In genomic region chr11:3815882-3816281, GRCh38 we compare ENCODE assay signal across 21 cellular contexts. TPM values are rescaled to one million over a fixed set of nuclear protein-coding genes. Genes with fewer than 3 reads are reported as not detected.
DNase-seq lines count a peak whose midpoint lies in the region; ATAC-seq and TF ChIP-seq lines count a peak whose summit lies in the region.
"Had no signal": no experiment of that assay in that cellular context is flagged by ENCODE, and none has a peak within 500 bp of the region (broad histone marks: within the 10 kb centered on the region; RNA-seq: fewer than 3 reads in every experiment).

No MANE protein-coding gene starts in this region.

- no peaks in the 10 kb centered on the region for H3F3A ChIP-seq in PC-9 (ENCODE audit: insufficient read depth, low read depth)

- no TSS peak for BruUV-seq in PC-9 (replicated peaks; lab: Mats Ljungman, UMichigan)

- H3K27ac ChIP-seq in C4-2B: 0 out of 2 replicates have a peak overlapping the region, but pooled peaks have one; percentile 0
- H3K27ac ChIP-seq in PC-9: 0 out of 2 replicates have a peak overlapping the region, but pooled peaks have one; percentile 19
- H3K27ac ChIP-seq in spleen: no peak overlapping the region

- H4K20me1 ChIP-seq in PC-9 (ENCODE audit: insufficient read depth): no peaks in the 10 kb centered on the region
- H4K20me1 ChIP-seq: BLaER1 treated with 17β-estradiol and CSF1 and Interleukin-3, amounts not matched to agents 10 nM and 100 nM had no signal

- H3K36me3 ChIP-seq in PC-9 (ENCODE audit: low read depth) (no peaks in the 10 kb centered on the region), spleen (peaks cover 0 to 9% (median 0%) of the 10 kb centered on the region in 6 donors)

- POLR2A ChIA-PET in PC-9 (lab: Charles Lee; ENCODE audit: unreplicated experiment): no interaction called here

- H3K4me2 ChIP-seq in PC-9: peak overlapping the region; percentile 54; the same call in 1 of the 2 replicates

- H3K9me3 ChIP-seq in PC-9 (ENCODE audit: insufficient read depth, low read depth) (no peaks in the 10 kb centered on the region), spleen (no peaks in the 10 kb centered on the region)
- H3K9me3 ChIP-seq: BLaER1 treated with 17β-estradiol and CSF1 and Interleukin-3, amounts not matched to agents 10 nM and 100 nM had no signal

- CTCF ChIA-PET in PC-9 (lab: Charles Lee): no interaction called here

- TF ChIP-seq POLR2A in spleen (IDR thresholded peaks at IDR 0.05): no peak

- H3K4me1 ChIP-seq in PC-9 (replicated peaks; ENCODE audit: insufficient read depth): peaks cover 19% of the 10 kb centered on the region
- no peaks in the 10 kb centered on the region for H3K4me1 ChIP-seq in spleen

- intact Hi-C loops in PC-9 (cut with micrococcal nuclease; ENCODE audit: unreplicated experiment) (loop anchor here (1.0 kb wide), 1 partner anchor 25 kb away; no protein-coding TSS in a partner anchor), left ventricle myocardium superior (cut with micrococcal nuclease) (no loop called here), spleen (cut with DNase I; ENCODE audit: low total_unique reads) (no loop called here)

- H3K4me3 ChIP-seq in PC-9 (no peak overlapping the region), spleen (no peak overlapping the region)
- H3K4me3 ChIP-seq: BLaER1 treated with 17β-estradiol and CSF1 and Interleukin-3, amounts not matched to agents 10 nM and 100 nM; GM12878 had no signal

- WGBS in spleen, 5 donors: 83 to 92% (median 86%) methylated on average over 5 of the region's 5 CpGs

- no peaks in the 10 kb centered on the region for H3K9me2 ChIP-seq in PC-9 (ENCODE audit: insufficient read depth)

- TF ChIP-seq CTCF in C4-2B (conservative IDR thresholded peaks at IDR 0.05) (no peak), PC-9 (conservative IDR thresholded peaks at IDR 0.05) (no peak), spleen (IDR thresholded peaks at IDR 0.05 in 8 of 11, conservative IDR thresholded peaks at IDR 0.05 in 3 of 11) (no peak)

- H3K79me2 ChIP-seq in PC-9 (ENCODE audit: low read depth): no peaks in the 10 kb centered on the region

- H2AFZ ChIP-seq in PC-9: no peak overlapping the region

- peak; percentile 77 for ATAC-seq in left ventricle myocardium superior
- no peak for ATAC-seq in GM21515 (IDR thresholded peaks at IDR 0.05; ENCODE audit: unreplicated experiment)
- ATAC-seq in HG03342 (IDR thresholded peaks at IDR 0.05; ENCODE audit: unreplicated experiment): no peak
- ATAC-seq: GM12878, HepG2 had no signal

- H3K27me3 ChIP-seq in PC-9 (ENCODE audit: insufficient read depth, low read depth) (no peaks in the 10 kb centered on the region), spleen (replicated peaks in 1 of 7) (no peaks in the 10 kb centered on the region)
- H3K27me3 ChIP-seq: BLaER1 treated with 17β-estradiol and CSF1 and Interleukin-3, amounts not matched to agents 10 nM and 100 nM had no signal

- DNase-seq in PC-9: no peak
- no peak for DNase-seq in left ventricle myocardium superior
- DNase-seq in spleen: peak; percentile 37
- no peak for DNase-seq in retina
- DNase-seq: CD8-positive, alpha-beta memory T cell; DMS53; EL; GOT3; HFFc6; KG1; NCI-H1105 treated with DMSO at 0.1 percent for 48 hours; NCI-H1694 treated with DMSO at 0.1 percent for 48 hours; NCI-H510A; NCI-H774; SHP77 treated with DMSO at 0.1 percent for 48 hours had no signal

RNA-seq across cellular contexts. Expression of gene PGAP2, which starts 7.5 kb away (rescaled TPM):
- total RNA-seq in PC-9 (2021) (37.7 and 39.5 TPM in 2 replicates), left ventricle myocardium superior (19.6 TPM), spleen (10 to 100 TPM; 10.7 to 22.2 (median 13.3) TPM)
- polyA plus RNA-seq in spleen: 10 to 100 TPM; 14.9 to 19.7 (median 15.1) TPM

RNA-seq across cellular contexts. Expression of gene NUP98, which starts 18.5 kb away (rescaled TPM):
- total RNA-seq in PC-9 (2021) (49.8 and 59.7 TPM in 2 replicates), left ventricle myocardium superior (40.3 TPM), spleen (100 to 1,000 TPM in 3 of 7 donors, 10 to 100 TPM in 4; 71.2 to 171 (median 99.7) TPM)
- 10 to 100 TPM; 12.6 to 21.4 (median 16.9) TPM for polyA plus RNA-seq in spleen

RNA-seq across cellular contexts. Expression of gene RHOG, which starts 24.9 kb away (rescaled TPM):
- total RNA-seq in PC-9 (2021): 31.0 and 36.1 TPM in 2 replicates
- total RNA-seq in left ventricle myocardium superior: 18.6 TPM
- 100 to 1,000 TPM; 144 to 256 (median 155) TPM for total RNA-seq in spleen
- polyA plus RNA-seq in spleen: 100 to 1,000 TPM; 102 to 142 (median 107) TPM

RNA-seq across cellular contexts. Expression of gene STIM1, which starts 39.6 kb away (rescaled TPM):
- 26.8 and 28.3 TPM in 2 replicates for total RNA-seq in PC-9 (2021)
- 17.0 TPM for total RNA-seq in left ventricle myocardium superior
- total RNA-seq in spleen: 10 to 100 TPM; 55.4 to 85.2 (median 65.0) TPM
- 10 to 100 TPM; 13.0 to 22.5 (median 16.3) TPM for polyA plus RNA-seq in spleen

Comparison
In these comparisons a context has a peak if more than half of its experiments do, and no peak if none do; other contexts are left out.
1. H3K27ac ChIP-seq: peak in C4-2B (single experiment) and PC-9 (single experiment); none in spleen (0 of 8).